In genomic region chr4:173494013-173494970, GRCh38 we compare ENCODE assay signal across 8 cellular contexts. TPM values are rescaled to one million over a fixed set of nuclear protein-coding genes. Genes with fewer than 3 reads are reported as not detected.
DNase-seq lines count a peak whose midpoint lies in the region; ATAC-seq and TF ChIP-seq lines count a peak whose summit lies in the region.

No MANE protein-coding gene starts in this region.

- no peak overlapping the region for H3K18ac ChIP-seq in mesenchymal stem cell (ENCODE audit: low read depth in 1 of 2, low read length in 2 of 2)

- no peak overlapping the region for H2AFZ ChIP-seq in mesenchymal stem cell (ENCODE audit: low read depth, low read length)

- no peak overlapping the region for H3K27ac ChIP-seq in A673 (ENCODE audit: low read depth, low read length, poor library complexity, severe bottlenecking)
- H3K27ac ChIP-seq in mesenchymal stem cell (ENCODE audit: low read length, poor library complexity, severe bottlenecking), result no peak overlapping the region

- DNase-seq in A673 (ENCODE audit: low spot score) (peak; percentile 85), NCI-H1436 (lab: John Stamatoyannopoulos, UW) (peak; percentile 83), mesenchymal stem cell (peak; percentile 65)
- peak; percentile 27 to 51 for DNase-seq in activated CD4-positive, alpha-beta T cell treated with anti-CD3 and anti-CD28 coated beads for 4 hours
- DNase-seq in effector CD8-positive, alpha-beta T cell (lab: John Stamatoyannopoulos, UW), result peak; percentile 28
- DNase-seq in stimulated activated naive B cell treated with anti-CD40 and anti-IgM and Interleukin-4, amounts not matched to agents 10 μg/mL and 1 μg/mL and 100 μg/mL, for 72 hours, result peak; percentile 38

- no peak overlapping the region for H2BK120ac ChIP-seq in mesenchymal stem cell (ENCODE audit: low read depth, low read length)

- H3K4me1 ChIP-seq in A673 (ENCODE audit: insufficient read depth, low read length, poor library complexity, severe bottlenecking), result peaks cover 39% of the 10 kb centered on the region
- peaks cover 8% of the 10 kb centered on the region for H3K4me1 ChIP-seq in mesenchymal stem cell (ENCODE audit: control insufficient read depth, insufficient read depth, low read depth, low read length)

- ATAC-seq in GM18498 (IDR thresholded peaks at IDR 0.05; ENCODE audit: unreplicated experiment), result peak; percentile 95
- peak; percentile 95 for ATAC-seq in HG02870 (IDR thresholded peaks at IDR 0.05; ENCODE audit: unreplicated experiment)
- ATAC-seq in stimulated activated naive B cell treated with anti-CD40 and anti-IgM and Interleukin-4, amounts not matched to agents 10 μg/mL and 1 μg/mL and 100 μg/mL, for 72 hours (replicated peaks), result peak; percentile 94 to 95

- H3K4me3 ChIP-seq in A673 (ENCODE audit: low read depth, low read length, poor library complexity, severe bottlenecking), result peak overlapping the region; percentile 40
- peak overlapping the region in 1 of 2 experiments; percentile 79 for H3K4me3 ChIP-seq in mesenchymal stem cell (ENCODE audit: insufficient read depth in 1 of 2, low read depth in 1 of 2, low read length in 2 of 2)

- H3K4ac ChIP-seq in mesenchymal stem cell (ENCODE audit: low read depth in 1 of 2, low read length in 2 of 2), result no peak overlapping the region

- peak overlapping the region; percentile 82 for H3K9ac ChIP-seq in mesenchymal stem cell (ENCODE audit: low read length)

- no peak overlapping the region for H4K8ac ChIP-seq in mesenchymal stem cell (ENCODE audit: low read length)

- POLR2A ChIA-PET in A673 (lab: Charles Lee; ENCODE audit: low non-redundant PET), result no interaction called here

- no peaks in the 10 kb centered on the region for H3K36me3 Mint-ChIP-seq in stimulated activated naive B cell treated with anti-CD40 and anti-IgM and Interleukin-4, amounts not matched to agents 10 μg/mL and 1 μg/mL and 100 μg/mL, for 72 hours

- WGBS in mesenchymal stem cell, result 46% methylated on average over 40 of the region's 40 CpGs

- H3K36me3 ChIP-seq in A673 (ENCODE audit: insufficient read depth, low read length, poor library complexity, severe bottlenecking), result no peaks in the 10 kb centered on the region
- no peaks in the 10 kb centered on the region for H3K36me3 ChIP-seq in mesenchymal stem cell (ENCODE audit: control insufficient read depth in 1 of 2, insufficient read depth in 2 of 2, low read depth in 1 of 2, low read length in 2 of 2)

- H2BK5ac ChIP-seq in mesenchymal stem cell (ENCODE audit: low read depth, low read length, poor library complexity, severe bottlenecking), result no peak overlapping the region

- H3K14ac ChIP-seq in mesenchymal stem cell (ENCODE audit: low read length in 2 of 2), result no peak overlapping the region

- H3K27me3 ChIP-seq in A673 (replicated peaks; ENCODE audit: insufficient read depth, low read depth, low read length, poor library complexity), result no peaks in the 10 kb centered on the region
- H3K27me3 ChIP-seq in mesenchymal stem cell (ENCODE audit: control insufficient read depth in 1 of 2, insufficient read depth in 1 of 2, low read length in 2 of 2), result peaks cover 0 to 28% of the 10 kb centered on the region in 2 experiments

- H3K27me3 Mint-ChIP-seq in stimulated activated naive B cell treated with anti-CD40 and anti-IgM and Interleukin-4, amounts not matched to agents 10 μg/mL and 1 μg/mL and 100 μg/mL, for 72 hours, result peaks cover 35 to 46% of the 10 kb centered on the region in 2 donors

- TF ChIP-seq CTCF in A673 (conservative IDR thresholded peaks at IDR 0.05; ENCODE audit: low read depth, low read length), result peak; percentile 87

- CTCF ChIA-PET in A673 (lab: Charles Lee), result interaction anchor here (0.6 to 1.3 kb wide), 2 partner anchors 33 to 74 kb away, joined by 3 to 18 read pairs; no protein-coding TSS in a partner anchor

- H2AK5ac ChIP-seq in mesenchymal stem cell (ENCODE audit: low read length, severe bottlenecking), result no peak overlapping the region

- no peaks in the 10 kb centered on the region for H3K79me1 ChIP-seq in mesenchymal stem cell (replicated peaks; ENCODE audit: low read length, poor library complexity, severe bottlenecking)

- no peak overlapping the region for H4K91ac ChIP-seq in mesenchymal stem cell (ENCODE audit: low read length)

- peaks cover 11 to 13% of the 10 kb centered on the region in 2 donors for H3K4me1 Mint-ChIP-seq in stimulated activated naive B cell treated with anti-CD40 and anti-IgM and Interleukin-4, amounts not matched to agents 10 μg/mL and 1 μg/mL and 100 μg/mL, for 72 hours

- H3K4me3 Mint-ChIP-seq in stimulated activated naive B cell treated with anti-CD40 and anti-IgM and Interleukin-4, amounts not matched to agents 10 μg/mL and 1 μg/mL and 100 μg/mL, for 72 hours, result peak overlapping the region; percentile 83

- H3K27ac Mint-ChIP-seq in stimulated activated naive B cell treated with anti-CD40 and anti-IgM and Interleukin-4, amounts not matched to agents 10 μg/mL and 1 μg/mL and 100 μg/mL, for 72 hours, result peak overlapping the region; percentile 47

- peak overlapping the region; percentile 33 for H3K4me2 ChIP-seq in mesenchymal stem cell (ENCODE audit: low read length, poor library complexity, severe bottlenecking)

- intact Hi-C loops in A673 (cut with micrococcal nuclease; ENCODE audit: unreplicated experiment), result loop anchor here (1.0 to 5.0 kb wide), 3 partner anchors 45 to 177 kb away; no protein-coding TSS in a partner anchor

- H3K23ac ChIP-seq in mesenchymal stem cell (ENCODE audit: low read length in 2 of 2), result no peak overlapping the region

- BruUV-seq in A673 (replicated peaks; lab: Mats Ljungman, UMichigan), result no TSS peak

- H3K9me3 Mint-ChIP-seq in stimulated activated naive B cell treated with anti-CD40 and anti-IgM and Interleukin-4, amounts not matched to agents 10 μg/mL and 1 μg/mL and 100 μg/mL, for 72 hours, result no peaks in the 10 kb centered on the region

- H3K9me3 ChIP-seq in A673 (ENCODE audit: low read depth, low read length, poor library complexity, severe bottlenecking), result no peaks in the 10 kb centered on the region
- H3K9me3 ChIP-seq in mesenchymal stem cell (ENCODE audit: control insufficient read depth, low read length), result no peaks in the 10 kb centered on the region

- no peak overlapping the region for H2BK15ac ChIP-seq in mesenchymal stem cell (ENCODE audit: low read depth, poor library complexity, severe bottlenecking)

- no peak overlapping the region for H2BK12ac ChIP-seq in mesenchymal stem cell (ENCODE audit: low read length in 2 of 2)

RNA-seq across cellular contexts. Expression of gene HAND2, which starts 35.7 kb away (rescaled TPM):
- 22.7 and 24.0 TPM in 2 replicates for total RNA-seq in A673 (2021)
- 171 TPM for polyA plus RNA-seq in mesenchymal stem cell (2013, experiment 1 of 2)
- polyA plus RNA-seq in mesenchymal stem cell (2013, experiment 2 of 2), result 173 TPM

Comparison
In these comparisons a context has a peak if more than half of its experiments do, and no peak if none do; other contexts are left out.
1. DNase-seq: peak in every context shown above with its lines; median percentile 85 in A673; 83 in NCI-H1436; 65 in mesenchymal stem cell; 39 in activated CD4-positive, alpha-beta T cell treated with anti-CD3 and anti-CD28 coated beads for 4 hours; 38 in stimulated activated naive B cell treated with anti-CD40 and anti-IgM and Interleukin-4, amounts not matched to agents 10 μg/mL and 1 μg/mL and 100 μg/mL, for 72 hours; 28 in effector CD8-positive, alpha-beta T cell.